1 cellular context compared by ENCODE assay signal in the genomic region with DNA sequence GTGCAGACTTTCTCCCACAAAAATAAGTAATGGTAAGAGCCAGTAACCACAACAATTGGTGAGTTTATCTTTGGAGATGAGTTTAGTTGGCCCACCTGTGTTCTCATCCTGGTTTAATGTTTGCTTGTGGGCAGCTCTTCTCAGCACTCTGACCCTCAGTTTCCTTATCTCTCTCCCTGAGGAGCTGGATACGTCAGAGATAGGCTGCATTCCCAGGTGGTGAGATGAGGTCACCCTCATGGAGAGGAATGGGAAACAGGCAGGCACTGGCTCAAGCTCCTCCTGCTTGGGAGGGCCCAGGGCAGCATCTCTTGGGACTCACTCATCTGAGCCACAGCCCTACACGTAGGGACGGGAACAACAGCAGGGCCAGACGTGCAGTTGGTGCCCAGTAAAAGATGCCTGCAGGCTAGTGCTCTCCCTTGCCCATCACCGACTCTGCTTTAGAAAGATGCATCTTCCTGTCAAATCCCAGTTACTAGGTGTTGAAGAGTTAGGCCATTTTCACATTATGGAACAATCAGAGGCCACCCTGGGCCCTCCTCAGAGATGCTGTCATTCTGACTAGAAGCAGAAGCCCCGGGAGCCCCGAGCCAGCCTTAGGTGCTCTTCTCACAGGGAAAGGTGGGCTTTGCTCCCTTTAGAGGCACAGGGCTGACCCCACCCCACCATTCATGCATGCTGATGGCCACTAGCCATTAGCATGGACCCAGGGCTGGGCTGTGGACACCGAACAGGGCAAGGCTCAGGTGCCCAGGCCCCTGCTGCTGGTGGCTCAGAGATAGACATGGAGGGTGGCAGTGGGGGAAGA.
TF ChIP-seq lines count a peak whose summit lies in the region.

No MANE protein-coding gene starts in this region.

TF ChIP-seq in IMR-90, 13 proteins besides CTCF, POLR2A, EP300 and RAD21 (continued from another document):
- TF ChIP-seq MAFK (IDR thresholded peaks at IDR 0.05; ENCODE audit: low read depth, low read length) (no peak), RFX5 (IDR thresholded peaks at IDR 0.05; ENCODE audit: low read depth, low read length) (no peak), NFE2L2 (IDR thresholded peaks at IDR 0.05; ENCODE audit: low read depth, low read length) (no peak), BHLHE40 (IDR thresholded peaks at IDR 0.05; ENCODE audit: low read depth, low read length) (no peak), USF2 (IDR thresholded peaks at IDR 0.05; ENCODE audit: low read depth, low read length) (no peak), CEBPB (IDR thresholded peaks at IDR 0.05; ENCODE audit: low read depth, low read length) (no peak), FOS (IDR thresholded peaks at IDR 0.05; ENCODE audit: low read depth, low read length) (no peak)
